Comparison of ENCODE assay signal across 25 cellular contexts in the genomic region with DNA sequence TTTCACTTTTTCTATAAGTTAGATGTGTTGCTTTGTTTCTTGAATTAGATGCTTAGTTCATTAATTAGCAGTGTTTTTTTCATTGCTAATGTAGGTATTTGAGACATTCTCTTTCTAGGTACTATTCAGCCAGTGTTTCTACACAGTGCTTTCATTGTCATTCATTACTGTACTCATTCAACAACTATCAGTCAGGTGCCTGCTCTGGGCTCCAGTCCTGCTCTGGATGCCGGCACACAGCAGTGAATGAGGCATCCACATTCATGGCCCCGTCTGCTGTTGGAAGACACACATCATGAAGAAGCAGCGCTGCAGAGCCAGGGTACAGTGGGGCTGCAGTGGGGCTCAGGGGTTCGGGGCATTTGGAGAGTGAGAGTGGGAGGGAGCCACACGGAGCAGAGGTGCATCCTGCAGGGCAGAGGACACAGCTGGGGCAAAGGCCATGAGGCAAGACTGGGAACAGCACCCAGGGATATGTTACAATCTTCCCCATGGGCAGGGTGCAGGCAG.
"Had no signal": no experiment of that assay in that cellular context is flagged by ENCODE, and none has a peak within 500 bp of the region (broad histone marks: within the 10 kb centered on the region; RNA-seq: fewer than 3 reads in every experiment).

No MANE protein-coding gene starts in this region.

- H3K4me3 ChIP-seq: ascending aorta, coronary artery, dorsolateral prefrontal cortex had no signal

- H3K27ac Mint-ChIP-seq: activated CD4-positive, alpha-beta memory T cell treated with anti-CD3 and anti-CD28 coated beads, Interleukin-2, amount 10 ng/mL, durations not matched to agents 7 days and 5 days; activated CD4-positive, alpha-beta T cell treated with anti-CD3 and anti-CD28 coated beads, Interleukin-2, amount 10 ng/mL, durations not matched to agents 7 days and 5 days; activated naive CD4-positive, alpha-beta T cell treated with anti-CD3 and anti-CD28 coated beads, Interleukin-2, amount 10 ng/mL, durations not matched to agents 7 days and 5 days; activated naive CD8-positive, alpha-beta T cell treated with anti-CD3 and anti-CD28 coated beads, Interleukin-2, amount 10 ng/mL, durations not matched to agents 7 days and 5 days; activated T-cell treated with anti-CD3 and anti-CD28 coated beads, Interleukin-2, amount 50 U/mL, for 24 hours; activated T-cell treated with anti-CD3 and anti-CD28 coated beads, Interleukin-2, amount 50 U/mL, for 72 hours; dendritic cell treated with granulocyte-macrophage colony-stimulating factor and Interleukin-4, amounts not matched to agents 40 ng/mL and 50 ng/mL, for 4 days had no signal

- H3K4me1 ChIP-seq: ascending aorta had no signal

- H3K4me3 Mint-ChIP-seq: activated CD4-positive, alpha-beta memory T cell treated with anti-CD3 and anti-CD28 coated beads, Interleukin-2, amount 10 ng/mL, durations not matched to agents 7 days and 5 days; activated CD4-positive, alpha-beta T cell treated with anti-CD3 and anti-CD28 coated beads, Interleukin-2, amount 10 ng/mL, durations not matched to agents 7 days and 5 days; activated naive CD4-positive, alpha-beta T cell treated with anti-CD3 and anti-CD28 coated beads, Interleukin-2, amount 10 ng/mL, durations not matched to agents 7 days and 5 days; activated naive CD8-positive, alpha-beta T cell treated with anti-CD3 and anti-CD28 coated beads, Interleukin-2, amount 10 ng/mL, durations not matched to agents 7 days and 5 days; activated T-cell treated with anti-CD3 and anti-CD28 coated beads, Interleukin-2, amount 50 U/mL, for 24 hours; activated T-cell treated with anti-CD3 and anti-CD28 coated beads, Interleukin-2, amount 50 U/mL, for 72 hours; central memory CD8-positive, alpha-beta T cell; dendritic cell treated with granulocyte-macrophage colony-stimulating factor and Interleukin-4, amounts not matched to agents 40 ng/mL and 50 ng/mL, for 4 days had no signal

- H3K27me3 Mint-ChIP-seq: activated CD4-positive, alpha-beta memory T cell treated with anti-CD3 and anti-CD28 coated beads, Interleukin-2, amount 10 ng/mL, durations not matched to agents 7 days and 5 days; activated CD4-positive, alpha-beta T cell treated with anti-CD3 and anti-CD28 coated beads, Interleukin-2, amount 10 ng/mL, durations not matched to agents 7 days and 5 days; activated naive CD4-positive, alpha-beta T cell treated with anti-CD3 and anti-CD28 coated beads, Interleukin-2, amount 10 ng/mL, durations not matched to agents 7 days and 5 days; activated naive CD8-positive, alpha-beta T cell treated with anti-CD3 and anti-CD28 coated beads, Interleukin-2, amount 10 ng/mL, durations not matched to agents 7 days and 5 days; activated T-cell treated with anti-CD3 and anti-CD28 coated beads, Interleukin-2, amount 50 U/mL, for 24 hours; central memory CD8-positive, alpha-beta T cell; dendritic cell treated with granulocyte-macrophage colony-stimulating factor and Interleukin-4, amounts not matched to agents 40 ng/mL and 50 ng/mL, for 4 days had no signal

- H3K36me3 Mint-ChIP-seq: activated naive CD4-positive, alpha-beta T cell treated with anti-CD3 and anti-CD28 coated beads, Interleukin-2, amount 10 ng/mL, durations not matched to agents 7 days and 5 days; activated naive CD4-positive, alpha-beta T cell treated with anti-CD3 and anti-CD28 coated beads, Interleukin-2, amount 50 U/mL, for 72 hours; activated naive CD8-positive, alpha-beta T cell treated with anti-CD3 and anti-CD28 coated beads, Interleukin-2, amount 10 ng/mL, durations not matched to agents 7 days and 5 days had no signal

- DNase-seq: activated CD4-positive, alpha-beta memory T cell treated with anti-CD3 and anti-CD28 coated beads, Interleukin-2, amount 10 ng/mL, durations not matched to agents 7 days and 5 days; activated CD4-positive, alpha-beta T cell treated with anti-CD3 and anti-CD28 coated beads for 1 hour; activated CD4-positive, alpha-beta T cell treated with anti-CD3 and anti-CD28 coated beads for 4 hours; activated CD4-positive, alpha-beta T cell treated with anti-CD3 and anti-CD28 coated beads, Interleukin-2, amount 10 ng/mL, durations not matched to agents 7 days and 5 days; activated CD4-positive, alpha-beta T cell treated with anti-CD3 and anti-CD28 coated beads, Interleukin-2, amount 50 U/mL, for 4 hours; activated CD8-positive, alpha-beta memory T cell treated with anti-CD3 and anti-CD28 coated beads, Interleukin-2, amount 50 U/mL, for 48 hours; activated gamma-delta T cell; activated naive CD4-positive, alpha-beta T cell; activated naive CD4-positive, alpha-beta T cell treated with anti-CD3 and anti-CD28 coated beads, Interleukin-2, amount 10 ng/mL, durations not matched to agents 7 days and 5 days; activated naive CD8-positive, alpha-beta T cell treated with anti-CD3 and anti-CD28 coated beads, Interleukin-2, amount 10 ng/mL, durations not matched to agents 7 days and 5 days; activated T-cell treated with anti-CD3 and anti-CD28 coated beads for 4 hours; activated T-cell treated with anti-CD3 and anti-CD28 coated beads, Interleukin-2, amount 50 U/mL, for 24 hours; activated T-cell treated with anti-CD3 and anti-CD28 coated beads, Interleukin-2, amount 50 U/mL, for 72 hours; brain microvascular endothelial cell; dorsolateral prefrontal cortex; effector memory CD4-positive, alpha-beta T cell; erythroblast; foreskin fibroblast; head of caudate nucleus; T-helper 2 cell had no signal

- H3K9me3 Mint-ChIP-seq: activated T-cell treated with anti-CD3 and anti-CD28 coated beads, Interleukin-2, amount 50 U/mL, for 24 hours; dendritic cell treated with granulocyte-macrophage colony-stimulating factor and Interleukin-4, amounts not matched to agents 40 ng/mL and 50 ng/mL, for 4 days had no signal

- ATAC-seq: activated naive CD4-positive, alpha-beta T cell treated with anti-CD3 and anti-CD28 coated beads, Interleukin-2, amount 50 U/mL, for 72 hours; activated T-cell treated with anti-CD3 and anti-CD28 coated beads, Interleukin-2, amount 50 U/mL, for 72 hours had no signal

- H3K4me1 Mint-ChIP-seq: activated CD4-positive, alpha-beta memory T cell treated with anti-CD3 and anti-CD28 coated beads, Interleukin-2, amount 10 ng/mL, durations not matched to agents 7 days and 5 days; activated CD4-positive, alpha-beta T cell treated with anti-CD3 and anti-CD28 coated beads, Interleukin-2, amount 10 ng/mL, durations not matched to agents 7 days and 5 days; activated naive CD4-positive, alpha-beta T cell treated with anti-CD3 and anti-CD28 coated beads, Interleukin-2, amount 10 ng/mL, durations not matched to agents 7 days and 5 days; activated naive CD8-positive, alpha-beta T cell treated with anti-CD3 and anti-CD28 coated beads, Interleukin-2, amount 10 ng/mL, durations not matched to agents 7 days and 5 days; central memory CD8-positive, alpha-beta T cell had no signal

- H3K9me3 ChIP-seq: ascending aorta had no signal

- H3K27ac ChIP-seq: ascending aorta, brain microvascular endothelial cell, coronary artery, dorsolateral prefrontal cortex had no signal

- H3K36me3 ChIP-seq: ascending aorta, brain microvascular endothelial cell had no signal

- H3K27me3 ChIP-seq: ascending aorta, brain microvascular endothelial cell, dorsolateral prefrontal cortex had no signal
